In the genomic region with DNA sequence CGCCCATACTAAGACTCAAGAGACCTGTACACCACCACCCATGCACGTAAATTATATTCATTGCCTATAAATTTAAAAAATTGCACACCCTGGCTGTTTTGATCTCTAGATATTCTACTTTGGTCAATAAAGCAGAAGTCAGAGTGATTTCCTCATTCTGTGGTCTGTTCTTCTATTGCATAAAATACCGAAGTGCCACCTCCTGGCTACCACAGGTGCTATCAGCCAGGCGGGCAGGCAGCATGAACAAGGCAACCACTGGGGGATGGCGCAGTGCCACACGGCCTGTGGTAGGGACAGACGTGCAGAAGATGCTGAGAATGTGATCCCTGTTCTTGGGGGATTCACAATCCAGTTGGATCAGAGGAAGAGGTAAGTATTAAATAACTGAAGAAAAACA, we compare ENCODE assay signal across 9 cellular contexts.
DNase-seq lines count a peak whose midpoint lies in the region; ATAC-seq, FAIRE-seq and TF ChIP-seq lines count a peak whose summit lies in the region.
"Had no signal": no experiment of that assay in that cellular context is flagged by ENCODE, and none has a peak within 500 bp of the region (broad histone marks: within the 10 kb centered on the region; RNA-seq: fewer than 3 reads in every experiment).

No MANE protein-coding gene starts in this region.

- H3K36me3 Mint-ChIP-seq in activated T-helper 17 cell treated with anti-CD3 and anti-CD28 coated beads, Interleukin-2, amount 50 U/mL, for 72 hours (ENCODE audit: low read depth): no peaks in the 10 kb centered on the region

- peak; percentile 76 for FAIRE-seq in keratinocyte (lab: Jason Lieb, UNC)

- DNase-seq in Daoy (ENCODE audit: low read depth): peak; percentile 61
- DNase-seq in RWPE2 (ENCODE audit: low spot score): no peak
- DNase-seq in keratinocyte (ENCODE audit: low read depth, low spot score): no peak
- DNase-seq in stimulated activated CD8-positive, alpha-beta memory T cell treated with anti-CD3 and anti-CD28 coated beads, Interleukin-4, amount 100 ng/mL, for 1 hour (ENCODE audit: low read depth in 2 of 2, low spot score in 1 of 2): peak; percentile 36 to 42
- DNase-seq in iPS-NIHi7 (ENCODE audit: extremely low spot score): no peak

- no peaks in the 10 kb centered on the region for H3K4me1 ChIP-seq in RWPE2 (ENCODE audit: insufficient read depth, poor library complexity, severe bottlenecking)
- peaks cover 6% of the 10 kb centered on the region for H3K4me1 ChIP-seq in keratinocyte (ENCODE audit: control insufficient read depth, extremely low read depth, insufficient read depth, low read length)

- H3K27ac ChIP-seq in RWPE2 (ENCODE audit: poor library complexity, severe bottlenecking) (no peak overlapping the region), keratinocyte (ENCODE audit: control insufficient read depth, insufficient read depth, low read length) (no peak overlapping the region)

- TF ChIP-seq CTCF in RWPE2 (IDR thresholded peaks at IDR 0.05; ENCODE audit: poor library complexity, severe bottlenecking) (peak; percentile 63), keratinocyte (optimal IDR thresholded peaks at IDR 0.05 in 1 of 3, IDR thresholded peaks at IDR 0.05 in 1 of 3, conservative IDR thresholded peaks at IDR 0.05 in 1 of 3; ENCODE audit: extremely low read depth in 1 of 3, insufficient read depth in 2 of 3, low read length in 3 of 3) (peak; percentile 62 to 88 (median 67))

- no peak overlapping the region for H3K4me2 ChIP-seq in keratinocyte (ENCODE audit: control insufficient read depth, extremely low read depth, insufficient read depth, low read depth, low read length)

- H2AFZ ChIP-seq in keratinocyte (ENCODE audit: control insufficient read depth, low read length): no peak overlapping the region

- ATAC-seq in HG02759 (IDR thresholded peaks at IDR 0.05; ENCODE audit: unreplicated experiment) (peak; percentile 74), RWPE2 (ENCODE audit: low read depth) (peak; percentile 91), GM18519 (IDR thresholded peaks at IDR 0.05; ENCODE audit: low FRiP score, unreplicated experiment) (no peak)
- ATAC-seq in activated T-helper 17 cell treated with anti-CD3 and anti-CD28 coated beads, Interleukin-2, amount 50 U/mL, for 72 hours (replicated peaks): peak; percentile 97

- no peaks in the 10 kb centered on the region for H4K20me1 ChIP-seq in keratinocyte (ENCODE audit: control insufficient read depth, extremely low read depth, insufficient read depth, low read length)

- dilution Hi-C loops in keratinocyte (cut with MboI; ENCODE audit: extremely low pct_ligation_motif_present, low sequenced_read_pairs): no loop called here

- H3K27me3 ChIP-seq in RWPE2 (ENCODE audit: insufficient read depth, poor library complexity, severe bottlenecking) (no peaks in the 10 kb centered on the region), keratinocyte (ENCODE audit: control insufficient read depth, extremely low read depth, insufficient read depth, low read length) (no peaks in the 10 kb centered on the region)

- H3K4me3 ChIP-seq in RWPE2 (ENCODE audit: severe bottlenecking): no peak overlapping the region
- no peak overlapping the region for H3K4me3 ChIP-seq in keratinocyte (ENCODE audit: control insufficient read depth in 2 of 3, extremely low read depth in 1 of 3, insufficient read depth in 2 of 3, low read depth in 1 of 3, low read length in 3 of 3)

- H3K9me3 ChIP-seq in RWPE2 (ENCODE audit: severe bottlenecking): no peaks in the 10 kb centered on the region
- no peaks in the 10 kb centered on the region for H3K9me3 ChIP-seq in keratinocyte (ENCODE audit: control insufficient read depth, low read depth, low read length)

- H3K9ac ChIP-seq in keratinocyte (ENCODE audit: control insufficient read depth, extremely low read depth, insufficient read depth, low read length): no peak overlapping the region

- no peaks in the 10 kb centered on the region for H3K9me3 Mint-ChIP-seq in activated T-helper 17 cell treated with anti-CD3 and anti-CD28 coated beads, Interleukin-2, amount 50 U/mL, for 72 hours

- no peaks in the 10 kb centered on the region for H3K4me1 Mint-ChIP-seq in activated T-helper 17 cell treated with anti-CD3 and anti-CD28 coated beads, Interleukin-2, amount 50 U/mL, for 72 hours
- H3K4me1 Mint-ChIP-seq: nephron had no signal

- no peak overlapping the region for H3K27ac Mint-ChIP-seq in activated T-helper 17 cell treated with anti-CD3 and anti-CD28 coated beads, Interleukin-2, amount 50 U/mL, for 72 hours
- H3K27ac Mint-ChIP-seq: nephron had no signal

- H3K36me3 ChIP-seq in RWPE2 (ENCODE audit: low read depth): 0 out of 2 replicates have a peak, but pooled peaks cover 2% of the 10 kb centered on the region
- H3K36me3 ChIP-seq in keratinocyte (ENCODE audit: control insufficient read depth in 2 of 2, extremely low read depth in 1 of 2, insufficient read depth in 2 of 2, low read length in 2 of 2): peaks cover 0 to 3% of the 10 kb centered on the region in 2 experiments

- no peaks in the 10 kb centered on the region for H3K27me3 Mint-ChIP-seq in activated T-helper 17 cell treated with anti-CD3 and anti-CD28 coated beads, Interleukin-2, amount 50 U/mL, for 72 hours

- H3K9me1 ChIP-seq in keratinocyte (ENCODE audit: control insufficient read depth, extremely low read depth, insufficient read depth, low read length): no peaks in the 10 kb centered on the region

- no peaks in the 10 kb centered on the region for H3K79me2 ChIP-seq in keratinocyte (ENCODE audit: control insufficient read depth, insufficient read depth, low read length)

- H3K4me3 Mint-ChIP-seq in activated T-helper 17 cell treated with anti-CD3 and anti-CD28 coated beads, Interleukin-2, amount 50 U/mL, for 72 hours: no peak overlapping the region
- H3K4me3 Mint-ChIP-seq: nephron had no signal

Comparison
In these comparisons a context has a peak if more than half of its experiments do, and no peak if none do; other contexts are left out.
1. DNase-seq: peak in Daoy (single experiment) and stimulated activated CD8-positive, alpha-beta memory T cell treated with anti-CD3 and anti-CD28 coated beads, Interleukin-4, amount 100 ng/mL, for 1 hour (2 of 2); none in RWPE2 (single experiment), keratinocyte (single experiment) and iPS-NIHi7 (single experiment).